10 cellular contexts compared by ENCODE assay signal in genomic region chr18:24964213-24964612, GRCh38.
DNase-seq lines count a peak whose midpoint lies in the region; ATAC-seq and TF ChIP-seq lines count a peak whose summit lies in the region.
"Had no signal": no experiment of that assay in that cellular context is flagged by ENCODE, and none has a peak within 500 bp of the region (broad histone marks: within the 10 kb centered on the region; RNA-seq: fewer than 3 reads in every experiment).

No MANE protein-coding gene starts in this region.

- intact Hi-C loops in thyroid gland (cut with DNase I) = no loop called here

- no peak overlapping the region for H3K27ac ChIP-seq in thyroid gland
- H3K27ac ChIP-seq: cardiac muscle cell had no signal

- no peaks in the 10 kb centered on the region for H3K27me3 ChIP-seq in thyroid gland
- H3K27me3 ChIP-seq: cardiac muscle cell had no signal

- 68 to 73% methylated on average over 4 of the region's 4 CpGs for WGBS in thyroid gland, 2 donors

- H3K9me3 ChIP-seq in thyroid gland = no peaks in the 10 kb centered on the region
- H3K9me3 ChIP-seq: HAP-1 had no signal

- no peaks in the 10 kb centered on the region for H3K36me3 ChIP-seq in thyroid gland
- H3K36me3 ChIP-seq: cardiac muscle cell, HAP-1 had no signal

- H3K4me3 ChIP-seq in thyroid gland (replicated peaks in 1 of 3) = no peak overlapping the region
- H3K4me3 ChIP-seq: cardiac muscle cell, HAP-1 had no signal

- ATAC-seq in GM19328 (IDR thresholded peaks at IDR 0.05; ENCODE audit: unreplicated experiment) = peak; percentile 97
- ATAC-seq in HG02763 (IDR thresholded peaks at IDR 0.05; ENCODE audit: unreplicated experiment) = peak; percentile 63

- TF ChIP-seq CTCF in thyroid gland (IDR thresholded peaks at IDR 0.05) = no peak

- no peaks in the 10 kb centered on the region for H3K4me1 ChIP-seq in thyroid gland
- H3K4me1 ChIP-seq: HAP-1 had no signal

- DNase-seq in NCI-H748 treated with DMSO at 0.1 percent for 48 hours (lab: John Stamatoyannopoulos, UW) (peak; percentile 5), iPS-NIHi11 (ENCODE audit: low spot score) (peak; percentile 17), thyroid gland (no peak), cerebellar cortex (ENCODE audit: low spot score) (no peak), cortex of kidney (lab: John Stamatoyannopoulos, UW) (no peak)
- DNase-seq in central memory CD4-positive, alpha-beta T cell = no peak

- TF ChIP-seq POLR2A in thyroid gland (IDR thresholded peaks at IDR 0.05) = no peak

Comparison
In these comparisons a context has a peak if more than half of its experiments do, and no peak if none do; other contexts are left out.
1. DNase-seq: peak in NCI-H748 treated with DMSO at 0.1 percent for 48 hours (single experiment) and iPS-NIHi11 (single experiment); none in thyroid gland (0 of 2), cerebellar cortex (single experiment), cortex of kidney (single experiment) and central memory CD4-positive, alpha-beta T cell (single experiment).